Comparison of ENCODE assay signal across 19 cellular contexts in genomic region chr4:148283665-148284064, GRCh38.
"Had no signal": no experiment of that assay in that cellular context is flagged by ENCODE, and none has a peak within 500 bp of the region (broad histone marks: within the 10 kb centered on the region; RNA-seq: fewer than 3 reads in every experiment).

No MANE protein-coding gene starts in this region.

- H3K4me1 Mint-ChIP-seq: immature natural killer cell had no signal

- H3K27ac ChIP-seq: dorsolateral prefrontal cortex, neutrophil, spleen had no signal

- H3K9me3 ChIP-seq: neutrophil, spleen, stomach had no signal

- H3K36me3 Mint-ChIP-seq: immature natural killer cell; stimulated activated memory B cell treated with anti-CD40 and anti-IgM and Interleukin-4, amounts not matched to agents 10 μg/mL and 1 μg/mL and 100 μg/mL, for 72 hours had no signal

- H3K9me3 Mint-ChIP-seq: central memory CD8-positive, alpha-beta T cell; immature natural killer cell; naive thymus-derived CD4-positive, alpha-beta T cell; nephron progenitor cell; stimulated activated memory B cell treated with anti-CD40 and anti-IgM and Interleukin-4, amounts not matched to agents 10 μg/mL and 1 μg/mL and 100 μg/mL, for 72 hours had no signal

- DNase-seq: cortex of kidney; dorsolateral prefrontal cortex; effector CD8-positive, alpha-beta T cell; immature natural killer cell; left ventricle myocardium superior; naive thymus-derived CD4-positive, alpha-beta T cell; nephron progenitor cell; posterior cingulate gyrus; right cardiac atrium; spleen; stimulated activated CD4-positive, alpha-beta T cell treated with anti-CD3 and anti-CD28 coated beads, Interleukin-15, amount 100 ng/mL, for 24 hours; stimulated activated CD4-positive, alpha-beta T cell treated with anti-CD3 and anti-CD28 coated beads, Interleukin-1b, Interleukin-23, amount 100 ng/mL, for 48 hours; stimulated activated CD4-positive, alpha-beta T cell treated with anti-CD3 and anti-CD28 coated beads, Interleukin-4, amount 100 ng/mL, for 24 hours; stomach; substantia nigra; trophoblast cell had no signal

- H3K4me3 ChIP-seq: dorsolateral prefrontal cortex, spleen, stomach had no signal

- H3K4me3 Mint-ChIP-seq: central memory CD8-positive, alpha-beta T cell; immature natural killer cell; naive thymus-derived CD4-positive, alpha-beta T cell; nephron progenitor cell; stimulated activated memory B cell treated with anti-CD40 and anti-IgM and Interleukin-4, amounts not matched to agents 10 μg/mL and 1 μg/mL and 100 μg/mL, for 72 hours had no signal

- H3K27ac Mint-ChIP-seq: immature natural killer cell; naive thymus-derived CD4-positive, alpha-beta T cell; nephron progenitor cell; stimulated activated memory B cell treated with anti-CD40 and anti-IgM and Interleukin-4, amounts not matched to agents 10 μg/mL and 1 μg/mL and 100 μg/mL, for 72 hours had no signal

- H3K27me3 Mint-ChIP-seq: central memory CD8-positive, alpha-beta T cell; naive thymus-derived CD4-positive, alpha-beta T cell; stimulated activated memory B cell treated with anti-CD40 and anti-IgM and Interleukin-4, amounts not matched to agents 10 μg/mL and 1 μg/mL and 100 μg/mL, for 72 hours had no signal

- H3K36me3 ChIP-seq: neutrophil, spleen, stomach had no signal

- H3K27me3 ChIP-seq: dorsolateral prefrontal cortex, neutrophil, spleen, stomach had no signal

- ATAC-seq: left ventricle myocardium superior; naive thymus-derived CD4-positive, alpha-beta T cell; stimulated activated memory B cell treated with anti-CD40 and anti-IgM and Interleukin-4, amounts not matched to agents 10 μg/mL and 1 μg/mL and 100 μg/mL, for 72 hours had no signal
